Comparison of ENCODE assay signal across 8 cellular contexts in genomic region chr9:112379177-112380101, GRCh38.
A peak's percentile ranks its signal among the peaks of the same experiment; 100 is the strongest.
DNase-seq lines count a peak whose midpoint lies in the region; ATAC-seq, FAIRE-seq and TF ChIP-seq lines count a peak whose summit lies in the region.

No MANE protein-coding gene starts in this region.

- TF ChIP-seq CTCF in brain microvascular endothelial cell (IDR thresholded peaks at IDR 0.05; ENCODE audit: low read depth, low read length, missing control alignments): peak; percentile 5

- H3K36me3 ChIP-seq in brain microvascular endothelial cell (replicated peaks): no peaks in the 10 kb centered on the region

- no peaks in the 10 kb centered on the region for H3K27me3 ChIP-seq in brain microvascular endothelial cell (replicated peaks)

- FAIRE-seq in A204.1 (lab: Jason Lieb, UNC): peak; percentile 32

- DNase-seq in NCI-H2107 treated with DMSO at 0.1 percent for 48 hours (lab: John Stamatoyannopoulos, UW; ENCODE audit: unreplicated experiment) (peak; percentile 95), UCSD-AML1 (lab: John Stamatoyannopoulos, UW; ENCODE audit: unreplicated experiment) (peak; percentile 99), brain microvascular endothelial cell (peak; percentile 99), skeletal muscle cell (ENCODE audit: low read depth) (peak; percentile 91)

- peak overlapping the region; percentile 95 for H3K27ac ChIP-seq in brain microvascular endothelial cell

- H3K4me3 ChIP-seq in brain microvascular endothelial cell (ENCODE audit: low read depth, low read length) (peak overlapping the region; percentile 89), iPS-11a (ENCODE audit: low read depth, low read length) (peak overlapping the region; percentile 87), skeletal muscle cell (ENCODE audit: low read depth, low read length) (peak overlapping the region; percentile 90)

- ATAC-seq in GM18858 (IDR thresholded peaks at IDR 0.05; ENCODE audit: unreplicated experiment) (peak; percentile 64), HG03066 (IDR thresholded peaks at IDR 0.05; ENCODE audit: low read depth, unreplicated experiment) (peak; percentile 81)

- in situ Hi-C loops in brain microvascular endothelial cell (cut with HindIII; ENCODE audit: low pct_ligation_motif_present, low sequenced_read_pairs): no loop called here

Comparison
In these comparisons a context has a peak if more than half of its experiments do, and no peak if none do; other contexts are left out.
1. Peak in every context shown above with its lines: DNase-seq, ATAC-seq, H3K4me3 ChIP-seq and H3K27ac ChIP-seq.